In genomic region chr1:55062801-55063561, GRCh38 we compare ENCODE assay signal across 1 cellular context.
TF ChIP-seq lines count a peak whose summit lies in the region.

No MANE protein-coding gene starts in this region.

TF ChIP-seq in SK-N-SH, 30 proteins besides CTCF, POLR2A, EP300 and RAD21 (continued from another document):
- TF ChIP-seq REST (IDR thresholded peaks at IDR 0.05; ENCODE audit: low read depth, low read length): no peak
